28 cellular contexts compared by ENCODE assay signal in genomic region chr6:1164600-1164999, GRCh38.
DNase-seq lines count a peak whose midpoint lies in the region; ATAC-seq and TF ChIP-seq lines count a peak whose summit lies in the region.
"Had no signal": no experiment of that assay in that cellular context is flagged by ENCODE, and none has a peak within 500 bp of the region (broad histone marks: within the 10 kb centered on the region; RNA-seq: fewer than 3 reads in every experiment).

No MANE protein-coding gene starts in this region.

- no peaks in the 10 kb centered on the region for H4K20me1 ChIP-seq in osteoblast (ENCODE audit: insufficient read depth, low read length)

- no peak overlapping the region for H3K9ac ChIP-seq in endodermal cell (ENCODE audit: extremely low read depth, low read length, poor library complexity, severe bottlenecking)

- H3K36me3 ChIP-seq in RWPE2 (ENCODE audit: low read depth) (no peaks in the 10 kb centered on the region), osteoblast (ENCODE audit: insufficient read depth, low read length) (no peaks in the 10 kb centered on the region), endodermal cell (ENCODE audit: control insufficient read depth, insufficient read depth, low read length) (no peaks in the 10 kb centered on the region)
- H3K36me3 ChIP-seq: gastrocnemius medialis, SJCRH30, thoracic aorta, vagina had no signal

- no peak overlapping the region for H3K27ac ChIP-seq in RWPE2 (ENCODE audit: poor library complexity, severe bottlenecking)
- no peak overlapping the region for H3K27ac ChIP-seq in osteoblast (ENCODE audit: low read depth, low read length)
- no peak overlapping the region for H3K27ac ChIP-seq in endodermal cell (ENCODE audit: low read depth, low read length)
- no peak overlapping the region for H3K27ac ChIP-seq in right cardiac atrium (ENCODE audit: low read length)
- H3K27ac ChIP-seq: coronary artery, gastrocnemius medialis, SJCRH30, thoracic aorta, vagina had no signal

- H3K27me3 Mint-ChIP-seq in endodermal cell (ENCODE audit: insufficient read depth), result peaks cover 57% of the 10 kb centered on the region

- no peak overlapping the region for H3K4me3 Mint-ChIP-seq in stimulated activated effector memory CD8-positive, alpha-beta T cell treated with anti-CD3 and anti-CD28 coated beads, Interleukin-12 subunit alpha, Interleukin-12 subunit beta, amount 100 ng/mL, for 72 hours
- no peak overlapping the region for H3K4me3 Mint-ChIP-seq in endodermal cell
- H3K4me3 Mint-ChIP-seq: activated T-helper 1 cell treated with anti-CD3 and anti-CD28 coated beads, Interleukin-12 subunit alpha, Interleukin-12 subunit beta, Interleukin-2, Interleukin-4 antibody, amounts not matched to agents 30 ng/mL and 10 ng/mL and 1 ng/mL, durations not matched to agents 14 hours and 24 hours and 36 hours; memory B cell had no signal

- no peaks in the 10 kb centered on the region for H3K79me2 ChIP-seq in osteoblast (ENCODE audit: insufficient read depth, low read length)

- no peaks in the 10 kb centered on the region for H3K36me3 Mint-ChIP-seq in stimulated activated effector memory CD8-positive, alpha-beta T cell treated with anti-CD3 and anti-CD28 coated beads, Interleukin-12 subunit alpha, Interleukin-12 subunit beta, amount 100 ng/mL, for 72 hours
- H3K36me3 Mint-ChIP-seq in endodermal cell (ENCODE audit: low read depth), result no peaks in the 10 kb centered on the region
- H3K36me3 Mint-ChIP-seq: memory B cell had no signal

- H3K4me1 ChIP-seq in RWPE2 (ENCODE audit: insufficient read depth, poor library complexity, severe bottlenecking), result no peaks in the 10 kb centered on the region
- no peaks in the 10 kb centered on the region for H3K4me1 ChIP-seq in osteoblast (ENCODE audit: insufficient read depth, low read length)
- peaks cover 4% of the 10 kb centered on the region for H3K4me1 ChIP-seq in endodermal cell (ENCODE audit: control insufficient read depth, insufficient read depth, low read length)
- H3K4me1 ChIP-seq in right cardiac atrium (ENCODE audit: control insufficient read depth, insufficient read depth, low read length), result no peaks in the 10 kb centered on the region
- H3K4me1 ChIP-seq: gastrocnemius medialis, SJCRH30, vagina had no signal

- no peak overlapping the region for H3K4me2 ChIP-seq in osteoblast (ENCODE audit: insufficient read depth, low read length)

- DNase-seq in Ammon's horn (ENCODE audit: low spot score), result peak; percentile 39
- no peak for DNase-seq in RWPE2 (ENCODE audit: low spot score)
- DNase-seq in globus pallidus (ENCODE audit: low spot score), result peak; percentile 72
- DNase-seq in osteoblast (ENCODE audit: insufficient read length, low spot score, missing footprints), result peak; percentile 38
- no peak for DNase-seq in stimulated activated effector memory CD8-positive, alpha-beta T cell treated with anti-CD3 and anti-CD28 coated beads, Interleukin-12 subunit alpha, Interleukin-12 subunit beta, amount 100 ng/mL, for 72 hours (ENCODE audit: low spot score in 2 of 2)
- no peak for DNase-seq in endodermal cell
- no peak for DNase-seq in right cardiac atrium
- DNase-seq: activated CD4-positive, alpha-beta T cell treated with anti-CD3 and anti-CD28 coated beads, Interleukin-2, amount 50 U/mL, for 48 hours; activated CD8-positive, alpha-beta memory T cell treated with anti-CD3 and anti-CD28 coated beads, Interleukin-2, amount 50 U/mL, for 4 hours; activated naive CD4-positive, alpha-beta T cell treated with anti-CD3 and anti-CD28 coated beads, Interleukin-2, amount 50 U/mL, for 16 hours; COR-L47; effector memory CD4-positive, alpha-beta T cell; gastrocnemius medialis; GF-D8; NCI-H1092 treated with DMSO at 0.1 percent for 48 hours; NCI-H2029; NCI-H69; stimulated activated naive CD8-positive, alpha-beta T cell treated with anti-CD3 and anti-CD28 coated beads, Interleukin-15, Interleukin-2, amounts not matched to agents 100 U/mL and 50 U/mL, for 24 hours had no signal

- TF ChIP-seq CTCF in RWPE2 (IDR thresholded peaks at IDR 0.05; ENCODE audit: poor library complexity, severe bottlenecking) (no peak), osteoblast (IDR thresholded peaks at IDR 0.05; ENCODE audit: extremely low read depth, low read depth, low read length) (no peak), endodermal cell (conservative IDR thresholded peaks at IDR 0.05) (no peak)

- H3K4me1 Mint-ChIP-seq in stimulated activated effector memory CD8-positive, alpha-beta T cell treated with anti-CD3 and anti-CD28 coated beads, Interleukin-12 subunit alpha, Interleukin-12 subunit beta, amount 100 ng/mL, for 72 hours, result no peaks in the 10 kb centered on the region
- peaks cover 15% of the 10 kb centered on the region for H3K4me1 Mint-ChIP-seq in endodermal cell

- H3K9me3 Mint-ChIP-seq in stimulated activated effector memory CD8-positive, alpha-beta T cell treated with anti-CD3 and anti-CD28 coated beads, Interleukin-12 subunit alpha, Interleukin-12 subunit beta, amount 100 ng/mL, for 72 hours, result no peaks in the 10 kb centered on the region
- H3K9me3 Mint-ChIP-seq in endodermal cell, result no peaks in the 10 kb centered on the region
- H3K9me3 Mint-ChIP-seq: activated T-helper 1 cell treated with anti-CD3 and anti-CD28 coated beads, Interleukin-12 subunit alpha, Interleukin-12 subunit beta, Interleukin-2, Interleukin-4 antibody, amounts not matched to agents 30 ng/mL and 10 ng/mL and 1 ng/mL, durations not matched to agents 14 hours and 24 hours and 36 hours had no signal

- no peaks in the 10 kb centered on the region for H3K27me3 ChIP-seq in RWPE2 (ENCODE audit: insufficient read depth, poor library complexity, severe bottlenecking)
- H3K27me3 ChIP-seq in osteoblast (ENCODE audit: insufficient read depth, low read length), result peaks cover 3% of the 10 kb centered on the region
- peaks cover 58% of the 10 kb centered on the region for H3K27me3 ChIP-seq in endodermal cell (ENCODE audit: control insufficient read depth, insufficient read depth, low read length, poor library complexity, severe bottlenecking)
- H3K27me3 ChIP-seq in right cardiac atrium (ENCODE audit: control insufficient read depth, insufficient read depth), result no peaks in the 10 kb centered on the region
- H3K27me3 ChIP-seq: gastrocnemius medialis, SJCRH30, vagina had no signal

- H3K9me3 ChIP-seq in RWPE2 (ENCODE audit: severe bottlenecking), result no peaks in the 10 kb centered on the region
- H3K9me3 ChIP-seq in osteoblast (ENCODE audit: low read depth, low read length), result no peaks in the 10 kb centered on the region
- H3K9me3 ChIP-seq in endodermal cell (ENCODE audit: control insufficient read depth, low read length), result peaks cover 2% of the 10 kb centered on the region
- no peaks in the 10 kb centered on the region for H3K9me3 ChIP-seq in right cardiac atrium (ENCODE audit: control insufficient read depth, low read length)
- H3K9me3 ChIP-seq: gastrocnemius medialis, SJCRH30, thoracic aorta, vagina had no signal

- H3K27ac Mint-ChIP-seq in stimulated activated effector memory CD8-positive, alpha-beta T cell treated with anti-CD3 and anti-CD28 coated beads, Interleukin-12 subunit alpha, Interleukin-12 subunit beta, amount 100 ng/mL, for 72 hours, result no peak overlapping the region
- no peak overlapping the region for H3K27ac Mint-ChIP-seq in endodermal cell
- H3K27ac Mint-ChIP-seq: activated T-helper 1 cell treated with anti-CD3 and anti-CD28 coated beads, Interleukin-12 subunit alpha, Interleukin-12 subunit beta, Interleukin-2, Interleukin-4 antibody, amounts not matched to agents 30 ng/mL and 10 ng/mL and 1 ng/mL, durations not matched to agents 14 hours and 24 hours and 36 hours; memory B cell; progenitor cell of endocrine pancreas had no signal

- intact Hi-C loops in right cardiac atrium (cut with DNase I), result no loop called here

- H3K4me3 ChIP-seq in RWPE2 (ENCODE audit: severe bottlenecking), result no peak overlapping the region
- no peak overlapping the region for H3K4me3 ChIP-seq in osteoblast (ENCODE audit: insufficient read depth, low read length)
- no peak overlapping the region for H3K4me3 ChIP-seq in endodermal cell (ENCODE audit: low read length)
- no peak overlapping the region for H3K4me3 ChIP-seq in right cardiac atrium (ENCODE audit: low read length)
- H3K4me3 ChIP-seq: coronary artery, gastrocnemius medialis, SJCRH30, thoracic aorta, vagina had no signal

- WGBS in endodermal cell (ENCODE audit: insufficient coverage in 1 of 2, insufficient read length in 1 of 2), 2 experiments, result 90 to 100% methylated on average over 4 to 5 of the region's 5 CpGs
- WGBS in right cardiac atrium, result 66% methylated on average over 5 of the region's 5 CpGs

- no peak overlapping the region for H2AFZ ChIP-seq in osteoblast (ENCODE audit: low read length)

- ATAC-seq in RWPE2 (ENCODE audit: low read depth) (peak; percentile 40; the same call in 1 of the 3 replicates), HG03196 (IDR thresholded peaks at IDR 0.05; ENCODE audit: unreplicated experiment) (no peak), right cardiac atrium (no peak)
- ATAC-seq in stimulated activated effector memory CD8-positive, alpha-beta T cell treated with anti-CD3 and anti-CD28 coated beads, Interleukin-12 subunit alpha, Interleukin-12 subunit beta, amount 100 ng/mL, for 72 hours, result no peak
- ATAC-seq: activated CD4-positive, CD25-positive, alpha-beta regulatory T cell treated with anti-CD3 and anti-CD28 coated beads, Interleukin-2, amount 50 U/mL, for 24 hours; gastrocnemius medialis; Panc1; stimulated activated naive CD8-positive, alpha-beta T cell treated with anti-CD3 and anti-CD28 coated beads, Interleukin-15, Interleukin-2, amounts not matched to agents 100 U/mL and 50 U/mL, for 24 hours had no signal

Comparison
In these comparisons a context has a peak if more than half of its experiments do, and no peak if none do; other contexts are left out.
1. DNase-seq: peak in Ammon's horn (single experiment), globus pallidus (single experiment) and osteoblast (single experiment); none in RWPE2 (single experiment), stimulated activated effector memory CD8-positive, alpha-beta T cell treated with anti-CD3 and anti-CD28 coated beads, Interleukin-12 subunit alpha, Interleukin-12 subunit beta, amount 100 ng/mL, for 72 hours (0 of 2), endodermal cell (single experiment) and right cardiac atrium (0 of 3).